8 cellular contexts compared by ENCODE assay signal in the genomic region with DNA sequence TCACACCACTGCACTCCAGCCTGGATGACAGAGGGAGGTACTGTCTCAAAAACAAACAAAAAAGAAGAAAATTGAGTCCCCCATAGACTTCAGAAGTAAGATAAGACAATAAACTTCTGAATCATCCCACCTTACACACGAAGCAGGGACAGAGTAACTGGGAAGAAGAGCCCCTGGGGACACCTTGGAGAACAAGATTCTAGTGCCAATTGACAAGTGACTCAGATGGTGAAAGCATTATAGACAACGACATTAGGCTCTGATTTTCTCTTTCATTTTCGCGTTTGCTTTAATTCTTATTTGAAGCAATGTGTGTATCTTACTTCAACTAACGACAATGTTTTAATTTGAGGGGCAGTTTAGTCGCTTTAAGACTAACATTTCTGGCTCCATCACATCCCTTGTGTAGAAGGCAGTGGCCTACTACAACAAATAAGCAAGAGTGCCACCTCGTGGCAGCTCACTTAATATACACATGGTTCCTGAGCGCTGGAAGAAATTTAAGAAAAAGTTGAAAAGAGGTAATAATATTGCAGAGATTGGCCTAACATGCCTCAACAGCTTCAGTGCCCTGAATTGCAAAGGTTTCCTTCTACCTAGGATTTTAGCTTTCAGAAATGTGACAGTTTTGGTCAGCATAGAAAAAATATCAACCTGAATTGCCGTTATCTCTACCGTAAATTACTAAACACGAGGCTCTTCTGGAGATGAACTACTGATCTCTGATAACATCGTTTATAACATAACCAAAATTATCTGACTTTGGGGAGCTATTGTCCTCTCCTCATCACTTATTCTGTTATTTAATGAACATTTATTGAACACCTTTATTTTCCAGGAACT. TPM values are rescaled to one million over a fixed set of nuclear protein-coding genes. Genes with fewer than 3 reads are reported as not detected.
A peak's percentile ranks its signal among the peaks of the same experiment; 100 is the strongest.
DNase-seq lines count a peak whose midpoint lies in the region; ATAC-seq and TF ChIP-seq lines count a peak whose summit lies in the region.

No MANE protein-coding gene starts in this region.

- BruUV-seq in Panc1 (replicated peaks; lab: Mats Ljungman, UMichigan) = no TSS peak

- CTCF ChIA-PET in Panc1 (lab: Charles Lee) = interaction anchor here (0.5 kb wide), 1 partner anchor 690 kb away, joined by 8 read pairs; no protein-coding TSS in a partner anchor

- ATAC-seq in GM21381 (IDR thresholded peaks at IDR 0.05; ENCODE audit: unreplicated experiment) (peak; percentile 87), Panc1 (peak; percentile 91), omental fat pad (ENCODE audit: low FRiP score) (no peak)

- H3K9me3 ChIP-seq in Panc1 (ENCODE audit: control insufficient read depth, insufficient read depth, low read depth, low read length) = no peaks in the 10 kb centered on the region

- H3K36me3 Mint-ChIP-seq in type B pancreatic cell = no peaks in the 10 kb centered on the region

- no peaks in the 10 kb centered on the region for H3K9me3 Mint-ChIP-seq in type B pancreatic cell

- no peak overlapping the region for H3K27ac ChIP-seq in Panc1 (ENCODE audit: low read length)

- no peak overlapping the region for H3K4me3 ChIP-seq in Jurkat, Clone E6-1 (ENCODE audit: low read length)
- H3K4me3 ChIP-seq in Panc1 (ENCODE audit: low read depth in 2 of 2, low read length in 2 of 2) = no peak overlapping the region

- TF ChIP-seq CTCF in Panc1 (IDR thresholded peaks at IDR 0.05) = peak; percentile 78
- no peak for TF ChIP-seq CTCF in omental fat pad (IDR thresholded peaks at IDR 0.05)
- TF ChIP-seq CTCF in type B pancreatic cell (conservative IDR thresholded peaks at IDR 0.05) = peak; percentile 88

- H3K4me1 ChIP-seq in Panc1 (ENCODE audit: control insufficient read depth, insufficient read depth, low read length) = no peaks in the 10 kb centered on the region

- POLR2A ChIA-PET in Panc1 (lab: Charles Lee) = no interaction called here

- H3K4me1 Mint-ChIP-seq in type B pancreatic cell (ENCODE audit: unreplicated experiment) = no peaks in the 10 kb centered on the region

- no peak overlapping the region for H3K4me3 Mint-ChIP-seq in type B pancreatic cell

- H3K27me3 ChIP-seq in Panc1 (ENCODE audit: control insufficient read depth, insufficient read depth, low read length) = peaks cover 16% of the 10 kb centered on the region; the same call in 1 of the 2 replicates

- in situ Hi-C loops in Panc1 (cut with HindIII; ENCODE audit: low pct_unique_long_range_greater_than_20kb, low sequenced_read_pairs) = no loop called here

- DNase-seq in DMS114 treated with DMSO at 0.1 percent for 48 hours (lab: John Stamatoyannopoulos, UW; ENCODE audit: unreplicated experiment) = peak; percentile 58
- peak; percentile 55 for DNase-seq in Jurkat, Clone E6-1 (ENCODE audit: low read depth, low spot score)
- DNase-seq in Panc1 (ENCODE audit: low read depth, low spot score) = peak; percentile 60
- DNase-seq in activated T-helper 1 cell treated with Interleukin-2 at 50 U/mL for 16 hours (ENCODE audit: low read depth) = peak; percentile 23
- peak; percentile 56 for DNase-seq in fibroblast of the conjunctiva (ENCODE audit: low read depth)
- peak; percentile 69 for DNase-seq in omental fat pad (ENCODE audit: low spot score)
- DNase-seq in type B pancreatic cell (ENCODE audit: extremely low spot score, unreplicated experiment) = peak; percentile 74

- intact Hi-C loops in Panc1 (cut with micrococcal nuclease; ENCODE audit: unreplicated experiment) = loop anchor here (1.0 to 2.0 kb wide), 2 partner anchors 336 to 731 kb away; no protein-coding TSS in a partner anchor

- peaks cover 29% of the 10 kb centered on the region for H3K27me3 Mint-ChIP-seq in type B pancreatic cell

- no peaks in the 10 kb centered on the region for H3K36me3 ChIP-seq in Panc1 (ENCODE audit: control insufficient read depth, insufficient read depth, low read length)

- H3K27ac Mint-ChIP-seq in type B pancreatic cell = no peak overlapping the region

RNA-seq across cellular contexts. Expression of a gene that starts 36.7 kb away (rescaled TPM):
- 32.6 TPM for polyA plus RNA-seq in Jurkat, Clone E6-1 (2012; ENCODE audit: insufficient read depth, insufficient read length)
- total RNA-seq in Panc1 (2021; ENCODE audit: unreplicated experiment) (91.4 TPM), omental fat pad (10 to 100 TPM; 11.3 to 16.8 (median 15.8) TPM), type B pancreatic cell (ENCODE audit: low replicate concordance) (48.0 and 50.5 TPM in 2 replicates)
- 158 TPM for polyA plus RNA-seq in Panc1 (2012; ENCODE audit: insufficient read length)

Comparison
In these comparisons a context has a peak if more than half of its experiments do, and no peak if none do; other contexts are left out.
1. DNase-seq: peak in every context shown above with its lines; median percentile 74 in type B pancreatic cell; 69 in omental fat pad; 60 in Panc1; 58 in DMS114 treated with DMSO at 0.1 percent for 48 hours; 56 in fibroblast of the conjunctiva; 55 in Jurkat, Clone E6-1; 23 in activated T-helper 1 cell treated with Interleukin-2 at 50 U/mL for 16 hours.
2. CTCF ChIP-seq: peak in Panc1 (single experiment) and type B pancreatic cell (single experiment); none in omental fat pad (0 of 3).